Comparison of ENCODE assay signal across 1 cellular context in the genomic region with DNA sequence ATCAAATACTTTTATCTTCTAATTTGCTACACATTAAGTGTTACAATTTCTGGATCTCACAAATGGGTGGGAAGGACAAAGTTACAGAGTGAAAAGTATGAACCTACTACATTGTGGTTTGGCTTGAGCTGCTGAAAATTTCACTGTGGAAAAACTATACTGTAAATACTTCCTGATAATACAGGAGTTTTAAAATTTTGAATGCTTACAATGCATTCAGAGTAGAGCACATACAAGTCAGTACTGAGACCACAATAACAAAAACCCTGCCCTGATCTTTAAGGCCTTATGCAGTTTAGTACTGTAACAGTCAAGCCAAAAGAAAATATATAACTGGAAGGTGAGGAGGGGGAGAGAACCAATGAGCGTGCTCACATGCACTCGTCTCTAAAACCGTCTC.
TF ChIP-seq lines count a peak whose summit lies in the region.

No MANE protein-coding gene starts in this region.

TF ChIP-seq in WTC11, 78 proteins besides CTCF, POLR2A, EP300 and RAD21:
- no peak for TF ChIP-seq PREB (CRISPR knock-in tag; IDR thresholded peaks at IDR 0.05; ENCODE audit: borderline replicate concordance)
- TF ChIP-seq, protein P1, sequence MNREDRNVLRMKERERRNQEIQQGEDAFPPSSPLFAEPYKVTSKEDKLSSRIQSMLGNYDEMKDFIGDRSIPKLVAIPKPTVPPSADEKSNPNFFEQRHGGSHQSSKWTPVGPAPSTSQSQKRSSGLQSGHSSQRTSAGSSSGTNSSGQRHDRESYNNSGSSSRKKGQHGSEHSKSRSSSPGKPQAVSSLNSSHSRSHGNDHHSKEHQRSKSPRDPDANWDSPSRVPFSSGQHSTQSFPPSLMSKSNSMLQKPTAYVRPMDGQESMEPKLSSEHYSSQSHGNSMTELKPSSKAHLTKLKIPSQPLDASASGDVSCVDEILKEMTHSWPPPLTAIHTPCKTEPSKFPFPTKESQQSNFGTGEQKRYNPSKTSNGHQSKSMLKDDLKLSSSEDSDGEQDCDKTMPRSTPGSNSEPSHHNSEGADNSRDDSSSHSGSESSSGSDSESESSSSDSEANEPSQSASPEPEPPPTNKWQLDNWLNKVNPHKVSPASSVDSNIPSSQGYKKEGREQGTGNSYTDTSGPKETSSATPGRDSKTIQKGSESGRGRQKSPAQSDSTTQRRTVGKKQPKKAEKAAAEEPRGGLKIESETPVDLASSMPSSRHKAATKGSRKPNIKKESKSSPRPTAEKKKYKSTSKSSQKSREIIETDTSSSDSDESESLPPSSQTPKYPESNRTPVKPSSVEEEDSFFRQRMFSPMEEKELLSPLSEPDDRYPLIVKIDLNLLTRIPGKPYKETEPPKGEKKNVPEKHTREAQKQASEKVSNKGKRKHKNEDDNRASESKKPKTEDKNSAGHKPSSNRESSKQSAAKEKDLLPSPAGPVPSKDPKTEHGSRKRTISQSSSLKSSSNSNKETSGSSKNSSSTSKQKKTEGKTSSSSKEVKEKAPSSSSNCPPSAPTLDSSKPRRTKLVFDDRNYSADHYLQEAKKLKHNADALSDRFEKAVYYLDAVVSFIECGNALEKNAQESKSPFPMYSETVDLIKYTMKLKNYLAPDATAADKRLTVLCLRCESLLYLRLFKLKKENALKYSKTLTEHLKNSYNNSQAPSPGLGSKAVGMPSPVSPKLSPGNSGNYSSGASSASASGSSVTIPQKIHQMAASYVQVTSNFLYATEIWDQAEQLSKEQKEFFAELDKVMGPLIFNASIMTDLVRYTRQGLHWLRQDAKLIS (CRISPR knock-in tag; IDR thresholded peaks at IDR 0.05; ENCODE audit: borderline replicate concordance) = no peak
